Comparison of ENCODE assay signal across 9 cellular contexts in the genomic region with DNA sequence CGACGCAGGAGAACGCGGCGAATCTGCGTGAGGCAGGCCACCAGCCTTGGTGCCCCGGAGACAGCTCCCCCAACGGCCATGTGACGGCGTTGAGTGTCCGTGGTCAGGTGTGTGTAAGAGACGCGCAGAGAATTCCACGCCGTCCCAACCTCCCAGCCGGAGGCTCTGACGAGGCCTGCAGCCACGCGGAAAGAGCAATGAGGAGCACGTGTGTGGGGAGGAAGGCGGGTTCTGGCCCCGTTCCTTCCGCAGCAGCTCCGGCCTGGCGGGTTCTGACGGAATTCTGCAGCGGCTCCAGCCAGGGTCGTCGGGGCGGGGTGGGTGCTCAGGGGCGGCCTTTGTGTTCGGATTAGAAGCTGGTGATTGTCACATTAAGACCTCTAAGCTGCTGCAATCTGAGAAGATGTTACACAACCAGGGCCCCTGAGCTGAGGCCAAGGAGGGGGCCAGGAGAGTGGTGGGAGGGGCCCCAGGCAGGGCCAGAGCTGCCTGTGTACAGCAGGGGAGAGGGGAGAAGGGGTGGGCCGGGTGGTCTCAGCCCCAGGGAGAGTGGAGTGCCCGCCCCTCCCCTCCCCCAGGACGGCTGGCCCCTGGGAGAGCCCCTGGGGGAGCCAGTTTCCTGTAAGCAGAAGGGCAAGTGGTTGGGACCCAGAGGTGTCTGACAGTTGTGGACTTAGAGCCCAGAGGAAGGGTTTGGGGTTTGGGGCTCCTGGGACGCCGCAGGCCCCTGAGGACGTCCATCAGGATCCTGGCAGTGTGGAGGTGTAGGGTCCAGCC. TPM values are rescaled to one million over a fixed set of nuclear protein-coding genes. Genes with fewer than 3 reads are reported as not detected.
DNase-seq lines count a peak whose midpoint lies in the region; ATAC-seq and TF ChIP-seq lines count a peak whose summit lies in the region.
"Had no signal": no experiment of that assay in that cellular context is flagged by ENCODE, and none has a peak within 500 bp of the region (broad histone marks: within the 10 kb centered on the region; RNA-seq: fewer than 3 reads in every experiment).

No MANE protein-coding gene starts in this region.

- H3K36me3 ChIP-seq in OCI-LY3 (replicated peaks; ENCODE audit: low read depth, low read length), result no peaks in the 10 kb centered on the region
- no peaks in the 10 kb centered on the region for H3K36me3 ChIP-seq in brain microvascular endothelial cell (replicated peaks)

- intact Hi-C loops in posterior vena cava (cut with DNase I), result loop anchor here in 1 of 2 donors (10.0 kb wide), 1 partner anchor 103 kb away; no protein-coding TSS in a partner anchor

- DNase-seq in GM12864 (ENCODE audit: low read depth) (no peak), fibroblast of the aortic adventitia (ENCODE audit: low read depth) (peak; percentile 31), posterior vena cava (ENCODE audit: low spot score) (peak; percentile 86), HUDEP-2 (lab: John Stamatoyannopoulos, UW; ENCODE audit: unreplicated experiment in 76 of 76) (no peak), brain microvascular endothelial cell (no peak), NCI-H187 (lab: John Stamatoyannopoulos, UW) (no peak)

- H3K27me3 ChIP-seq in OCI-LY3 (ENCODE audit: low read depth, low read length) (no peaks in the 10 kb centered on the region), brain microvascular endothelial cell (replicated peaks) (no peaks in the 10 kb centered on the region)

- no peaks in the 10 kb centered on the region for H3K9me3 ChIP-seq in OCI-LY3 (ENCODE audit: insufficient read depth, low read length)

- no peak for ATAC-seq in GM18873 (IDR thresholded peaks at IDR 0.05; ENCODE audit: low FRiP score, unreplicated experiment)

- H3K4me3 ChIP-seq in GM12864 (ENCODE audit: low read depth, low read length) (peak overlapping the region; percentile 7; the same call in 1 of the 2 replicates), OCI-LY3 (ENCODE audit: low read length) (peak overlapping the region; percentile 16), fibroblast of the aortic adventitia (ENCODE audit: low read depth, low read length) (no peak overlapping the region), brain microvascular endothelial cell (ENCODE audit: low read depth, low read length) (no peak overlapping the region)

- peak overlapping the region; percentile 48; the same call in 1 of the 2 replicates for H3K9ac ChIP-seq in OCI-LY3 (ENCODE audit: low read length)

- no peaks in the 10 kb centered on the region for H3K79me2 ChIP-seq in OCI-LY3 (ENCODE audit: low read length)

- no peak overlapping the region for H2AFZ ChIP-seq in OCI-LY3 (ENCODE audit: low read depth, low read length)

- no peaks in the 10 kb centered on the region for H4K20me1 ChIP-seq in OCI-LY3 (ENCODE audit: insufficient read depth, low read length)

- peak overlapping the region; percentile 49 for H3K4me2 ChIP-seq in OCI-LY3 (ENCODE audit: low read length)

- in situ Hi-C loops in brain microvascular endothelial cell (cut with HindIII; ENCODE audit: low pct_ligation_motif_present, low sequenced_read_pairs), result no loop called here

- H3K27ac ChIP-seq in OCI-LY3 (ENCODE audit: low read length), result peak overlapping the region; percentile 70
- no peak overlapping the region for H3K27ac ChIP-seq in brain microvascular endothelial cell

- TF ChIP-seq CTCF in GM12864 (IDR thresholded peaks at IDR 0.05; ENCODE audit: low read depth, low read length, missing control alignments) (no peak), OCI-LY3 (IDR thresholded peaks at IDR 0.05; ENCODE audit: low read depth, low read length) (no peak), fibroblast of the aortic adventitia (IDR thresholded peaks at IDR 0.05; ENCODE audit: insufficient read depth, low read length) (no peak), brain microvascular endothelial cell (IDR thresholded peaks at IDR 0.05; ENCODE audit: low read depth, low read length, missing control alignments) (no peak)

- H3K4me1 ChIP-seq in OCI-LY3 (ENCODE audit: low read length), result peaks cover 17% of the 10 kb centered on the region

RNA-seq across cellular contexts. Expression of a gene that starts 5.1 kb away (rescaled TPM):
- total RNA-seq in fibroblast of the aortic adventitia (ENCODE audit: low replicate concordance), result 0.25 TPM in 1 of 2 replicates, not detected in the other
- total RNA-seq in posterior vena cava, result not detected
- total RNA-seq: endothelial cell of umbilical vein had no signal

RNA-seq across cellular contexts. Expression of a gene that starts 37.0 kb away (rescaled TPM):
- 9.3 and 44.1 TPM in 2 replicates for total RNA-seq in fibroblast of the aortic adventitia (ENCODE audit: low replicate concordance)
- 10 to 100 TPM; 12.4 to 18.8 TPM for total RNA-seq in posterior vena cava

RNA-seq across cellular contexts. Expression of a gene that starts 37.5 kb away (rescaled TPM):
- not detected in 2 replicates for total RNA-seq in fibroblast of the aortic adventitia (ENCODE audit: low replicate concordance)
- total RNA-seq in posterior vena cava, result under 1 TPM in 1 of 2 donors, not detected in 1; 0.38 TPM
- total RNA-seq: endothelial cell of umbilical vein had no signal

Comparison
In these comparisons a context has a peak if more than half of its experiments do, and no peak if none do; other contexts are left out.
1. DNase-seq: peak in fibroblast of the aortic adventitia (single experiment) and posterior vena cava (single experiment); none in GM12864 (single experiment), HUDEP-2 (0 of 76), brain microvascular endothelial cell (single experiment) and NCI-H187 (0 of 2).
2. H3K4me3 ChIP-seq: peak in GM12864 (single experiment) and OCI-LY3 (single experiment); none in fibroblast of the aortic adventitia (single experiment) and brain microvascular endothelial cell (single experiment).